Comparison of ENCODE assay signal across 1 cellular context in the genomic region with DNA sequence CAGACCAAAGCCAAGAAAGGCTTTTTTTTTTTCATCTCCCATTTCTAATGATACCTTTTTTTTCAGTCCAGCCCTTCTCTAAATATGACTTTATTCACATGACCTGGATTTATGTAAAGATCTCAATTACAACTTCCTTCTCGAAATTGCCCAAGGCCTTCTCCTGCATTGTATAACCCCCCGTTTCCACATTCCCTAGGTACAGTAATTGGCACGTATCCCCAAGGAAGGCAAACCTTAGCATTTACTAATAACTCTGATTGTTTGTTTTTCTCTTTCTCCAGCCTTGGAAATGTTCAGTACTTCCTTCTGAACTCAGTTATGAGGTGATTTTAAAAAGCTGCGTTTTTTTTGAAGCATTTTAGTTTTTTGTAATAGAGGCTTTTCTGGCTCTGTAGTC.
TF ChIP-seq lines count a peak whose summit lies in the region.

No MANE protein-coding gene starts in this region.

TF ChIP-seq in GM23338, 12 proteins besides CTCF, POLR2A, EP300 and RAD21:
- TF ChIP-seq, protein P1, sequence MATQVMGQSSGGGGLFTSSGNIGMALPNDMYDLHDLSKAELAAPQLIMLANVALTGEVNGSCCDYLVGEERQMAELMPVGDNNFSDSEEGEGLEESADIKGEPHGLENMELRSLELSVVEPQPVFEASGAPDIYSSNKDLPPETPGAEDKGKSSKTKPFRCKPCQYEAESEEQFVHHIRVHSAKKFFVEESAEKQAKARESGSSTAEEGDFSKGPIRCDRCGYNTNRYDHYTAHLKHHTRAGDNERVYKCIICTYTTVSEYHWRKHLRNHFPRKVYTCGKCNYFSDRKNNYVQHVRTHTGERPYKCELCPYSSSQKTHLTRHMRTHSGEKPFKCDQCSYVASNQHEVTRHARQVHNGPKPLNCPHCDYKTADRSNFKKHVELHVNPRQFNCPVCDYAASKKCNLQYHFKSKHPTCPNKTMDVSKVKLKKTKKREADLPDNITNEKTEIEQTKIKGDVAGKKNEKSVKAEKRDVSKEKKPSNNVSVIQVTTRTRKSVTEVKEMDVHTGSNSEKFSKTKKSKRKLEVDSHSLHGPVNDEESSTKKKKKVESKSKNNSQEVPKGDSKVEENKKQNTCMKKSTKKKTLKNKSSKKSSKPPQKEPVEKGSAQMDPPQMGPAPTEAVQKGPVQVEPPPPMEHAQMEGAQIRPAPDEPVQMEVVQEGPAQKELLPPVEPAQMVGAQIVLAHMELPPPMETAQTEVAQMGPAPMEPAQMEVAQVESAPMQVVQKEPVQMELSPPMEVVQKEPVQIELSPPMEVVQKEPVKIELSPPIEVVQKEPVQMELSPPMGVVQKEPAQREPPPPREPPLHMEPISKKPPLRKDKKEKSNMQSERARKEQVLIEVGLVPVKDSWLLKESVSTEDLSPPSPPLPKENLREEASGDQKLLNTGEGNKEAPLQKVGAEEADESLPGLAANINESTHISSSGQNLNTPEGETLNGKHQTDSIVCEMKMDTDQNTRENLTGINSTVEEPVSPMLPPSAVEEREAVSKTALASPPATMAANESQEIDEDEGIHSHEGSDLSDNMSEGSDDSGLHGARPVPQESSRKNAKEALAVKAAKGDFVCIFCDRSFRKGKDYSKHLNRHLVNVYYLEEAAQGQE (IDR thresholded peaks at IDR 0.05; ENCODE audit: unreplicated experiment) = no peak
- no peak for TF ChIP-seq JUNB (IDR thresholded peaks at IDR 0.05; ENCODE audit: unreplicated experiment)
- TF ChIP-seq ZNF114 (CRISPR knock-in tag; IDR thresholded peaks at IDR 0.05) = no peak
- TF ChIP-seq EZH2 (IDR thresholded peaks at IDR 0.05; ENCODE audit: low read depth, unreplicated experiment) = no peak
- TF ChIP-seq POLR2AphosphoS5 (IDR thresholded peaks at IDR 0.05; ENCODE audit: low read depth) = no peak
- no peak for TF ChIP-seq EZH2phosphoT487 (IDR thresholded peaks at IDR 0.05; ENCODE audit: unreplicated experiment)
- TF ChIP-seq, protein P2, sequence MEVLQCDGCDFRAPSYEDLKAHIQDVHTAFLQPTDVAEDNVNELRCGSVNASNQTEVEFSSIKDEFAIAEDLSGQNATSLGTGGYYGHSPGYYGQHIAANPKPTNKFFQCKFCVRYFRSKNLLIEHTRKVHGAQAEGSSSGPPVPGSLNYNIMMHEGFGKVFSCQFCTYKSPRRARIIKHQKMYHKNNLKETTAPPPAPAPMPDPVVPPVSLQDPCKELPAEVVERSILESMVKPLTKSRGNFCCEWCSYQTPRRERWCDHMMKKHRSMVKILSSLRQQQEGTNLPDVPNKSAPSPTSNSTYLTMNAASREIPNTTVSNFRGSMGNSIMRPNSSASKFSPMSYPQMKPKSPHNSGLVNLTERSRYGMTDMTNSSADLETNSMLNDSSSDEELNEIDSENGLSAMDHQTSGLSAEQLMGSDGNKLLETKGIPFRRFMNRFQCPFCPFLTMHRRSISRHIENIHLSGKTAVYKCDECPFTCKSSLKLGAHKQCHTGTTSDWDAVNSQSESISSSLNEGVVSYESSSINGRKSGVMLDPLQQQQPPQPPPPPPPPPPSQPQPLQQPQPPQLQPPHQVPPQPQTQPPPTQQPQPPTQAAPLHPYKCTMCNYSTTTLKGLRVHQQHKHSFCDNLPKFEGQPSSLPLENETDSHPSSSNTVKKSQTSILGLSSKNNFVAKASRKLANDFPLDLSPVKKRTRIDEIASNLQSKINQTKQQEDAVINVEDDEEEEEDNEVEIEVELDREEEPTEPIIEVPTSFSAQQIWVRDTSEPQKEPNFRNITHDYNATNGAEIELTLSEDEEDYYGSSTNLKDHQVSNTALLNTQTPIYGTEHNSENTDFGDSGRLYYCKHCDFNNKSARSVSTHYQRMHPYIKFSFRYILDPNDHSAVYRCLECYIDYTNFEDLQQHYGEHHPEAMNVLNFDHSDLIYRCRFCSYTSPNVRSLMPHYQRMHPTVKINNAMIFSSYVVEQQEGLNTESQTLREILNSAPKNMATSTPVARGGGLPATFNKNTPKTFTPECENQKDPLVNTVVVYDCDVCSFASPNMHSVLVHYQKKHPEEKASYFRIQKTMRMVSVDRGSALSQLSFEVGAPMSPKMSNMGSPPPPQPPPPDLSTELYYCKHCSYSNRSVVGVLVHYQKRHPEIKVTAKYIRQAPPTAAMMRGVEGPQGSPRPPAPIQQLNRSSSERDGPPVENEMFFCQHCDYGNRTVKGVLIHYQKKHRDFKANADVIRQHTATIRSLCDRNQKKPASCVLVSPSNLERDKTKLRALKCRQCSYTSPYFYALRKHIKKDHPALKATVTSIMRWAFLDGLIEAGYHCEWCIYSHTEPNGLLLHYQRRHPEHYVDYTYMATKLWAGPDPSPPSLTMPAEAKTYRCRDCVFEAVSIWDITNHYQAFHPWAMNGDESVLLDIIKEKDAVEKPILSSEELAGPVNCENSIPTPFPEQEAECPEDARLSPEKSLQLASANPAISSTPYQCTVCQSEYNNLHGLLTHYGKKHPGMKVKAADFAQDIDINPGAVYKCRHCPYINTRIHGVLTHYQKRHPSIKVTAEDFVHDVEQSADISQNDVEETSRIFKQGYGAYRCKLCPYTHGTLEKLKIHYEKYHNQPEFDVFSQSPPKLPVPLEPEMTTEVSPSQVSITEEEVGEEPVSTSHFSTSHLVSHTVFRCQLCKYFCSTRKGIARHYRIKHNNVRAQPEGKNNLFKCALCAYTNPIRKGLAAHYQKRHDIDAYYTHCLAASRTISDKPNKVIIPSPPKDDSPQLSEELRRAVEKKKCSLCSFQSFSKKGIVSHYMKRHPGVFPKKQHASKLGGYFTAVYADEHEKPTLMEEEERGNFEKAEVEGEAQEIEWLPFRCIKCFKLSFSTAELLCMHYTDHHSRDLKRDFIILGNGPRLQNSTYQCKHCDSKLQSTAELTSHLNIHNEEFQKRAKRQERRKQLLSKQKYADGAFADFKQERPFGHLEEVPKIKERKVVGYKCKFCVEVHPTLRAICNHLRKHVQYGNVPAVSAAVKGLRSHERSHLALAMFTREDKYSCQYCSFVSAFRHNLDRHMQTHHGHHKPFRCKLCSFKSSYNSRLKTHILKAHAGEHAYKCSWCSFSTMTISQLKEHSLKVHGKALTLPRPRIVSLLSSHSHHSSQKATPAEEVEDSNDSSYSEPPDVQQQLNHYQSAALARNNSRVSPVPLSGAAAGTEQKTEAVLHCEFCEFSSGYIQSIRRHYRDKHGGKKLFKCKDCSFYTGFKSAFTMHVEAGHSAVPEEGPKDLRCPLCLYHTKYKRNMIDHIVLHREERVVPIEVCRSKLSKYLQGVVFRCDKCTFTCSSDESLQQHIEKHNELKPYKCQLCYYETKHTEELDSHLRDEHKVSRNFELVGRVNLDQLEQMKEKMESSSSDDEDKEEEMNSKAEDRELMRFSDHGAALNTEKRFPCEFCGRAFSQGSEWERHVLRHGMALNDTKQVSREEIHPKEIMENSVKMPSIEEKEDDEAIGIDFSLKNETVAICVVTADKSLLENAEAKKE (CRISPR knock-in tag; IDR thresholded peaks at IDR 0.05) = no peak
- TF ChIP-seq ZNF331 (CRISPR knock-in tag; IDR thresholded peaks at IDR 0.05; ENCODE audit: low read depth) = no peak
- no peak for TF ChIP-seq NANOG (IDR thresholded peaks at IDR 0.05; ENCODE audit: borderline replicate concordance)
- TF ChIP-seq STAT1 (IDR thresholded peaks at IDR 0.05; ENCODE audit: unreplicated experiment) = no peak
- TF ChIP-seq CREB1 (CRISPR knock-in tag; IDR thresholded peaks at IDR 0.05; ENCODE audit: low read depth) = no peak
- TF ChIP-seq, protein P3, sequence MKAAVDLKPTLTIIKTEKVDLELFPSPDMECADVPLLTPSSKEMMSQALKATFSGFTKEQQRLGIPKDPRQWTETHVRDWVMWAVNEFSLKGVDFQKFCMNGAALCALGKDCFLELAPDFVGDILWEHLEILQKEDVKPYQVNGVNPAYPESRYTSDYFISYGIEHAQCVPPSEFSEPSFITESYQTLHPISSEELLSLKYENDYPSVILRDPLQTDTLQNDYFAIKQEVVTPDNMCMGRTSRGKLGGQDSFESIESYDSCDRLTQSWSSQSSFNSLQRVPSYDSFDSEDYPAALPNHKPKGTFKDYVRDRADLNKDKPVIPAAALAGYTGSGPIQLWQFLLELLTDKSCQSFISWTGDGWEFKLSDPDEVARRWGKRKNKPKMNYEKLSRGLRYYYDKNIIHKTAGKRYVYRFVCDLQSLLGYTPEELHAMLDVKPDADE (IDR thresholded peaks at IDR 0.05) = no peak
